ENCODE assay signal across 2 cellular contexts in genomic region chr16:85601730-85602401, GRCh38.
TF ChIP-seq lines count a peak whose summit lies in the region.

No MANE protein-coding gene starts in this region.

TF ChIP-seq in H1, 55 proteins besides CTCF, POLR2A, EP300 and RAD21:
- no peak for TF ChIP-seq TCF12 (IDR thresholded peaks at IDR 0.05; ENCODE audit: low read depth, low read length)
- no peak for TF ChIP-seq YY1 (IDR thresholded peaks at IDR 0.05; ENCODE audit: low read depth, low read length)
- TF ChIP-seq EGR1 (IDR thresholded peaks at IDR 0.05; ENCODE audit: borderline replicate concordance, low read depth, low read length), result peak; percentile 44; the same call in 1 of the 2 replicates

TF ChIP-seq in neural cell, 6 proteins besides CTCF, POLR2A, EP300 and RAD21:
- TF ChIP-seq TAF1 (IDR thresholded peaks at IDR 0.05; ENCODE audit: low read depth) (no peak), EZH2 (IDR thresholded peaks at IDR 0.05; ENCODE audit: borderline replicate concordance, insufficient read depth, low read length, poor library complexity, severe bottlenecking) (no peak), SMC3 (conservative IDR thresholded peaks at IDR 0.05; ENCODE audit: poor library complexity) (no peak), MXI1 (conservative IDR thresholded peaks at IDR 0.05; ENCODE audit: poor library complexity, severe bottlenecking) (no peak), POLR2AphosphoS5 (IDR thresholded peaks at IDR 0.05) (peak; percentile 10)
- TF ChIP-seq, protein P1, sequence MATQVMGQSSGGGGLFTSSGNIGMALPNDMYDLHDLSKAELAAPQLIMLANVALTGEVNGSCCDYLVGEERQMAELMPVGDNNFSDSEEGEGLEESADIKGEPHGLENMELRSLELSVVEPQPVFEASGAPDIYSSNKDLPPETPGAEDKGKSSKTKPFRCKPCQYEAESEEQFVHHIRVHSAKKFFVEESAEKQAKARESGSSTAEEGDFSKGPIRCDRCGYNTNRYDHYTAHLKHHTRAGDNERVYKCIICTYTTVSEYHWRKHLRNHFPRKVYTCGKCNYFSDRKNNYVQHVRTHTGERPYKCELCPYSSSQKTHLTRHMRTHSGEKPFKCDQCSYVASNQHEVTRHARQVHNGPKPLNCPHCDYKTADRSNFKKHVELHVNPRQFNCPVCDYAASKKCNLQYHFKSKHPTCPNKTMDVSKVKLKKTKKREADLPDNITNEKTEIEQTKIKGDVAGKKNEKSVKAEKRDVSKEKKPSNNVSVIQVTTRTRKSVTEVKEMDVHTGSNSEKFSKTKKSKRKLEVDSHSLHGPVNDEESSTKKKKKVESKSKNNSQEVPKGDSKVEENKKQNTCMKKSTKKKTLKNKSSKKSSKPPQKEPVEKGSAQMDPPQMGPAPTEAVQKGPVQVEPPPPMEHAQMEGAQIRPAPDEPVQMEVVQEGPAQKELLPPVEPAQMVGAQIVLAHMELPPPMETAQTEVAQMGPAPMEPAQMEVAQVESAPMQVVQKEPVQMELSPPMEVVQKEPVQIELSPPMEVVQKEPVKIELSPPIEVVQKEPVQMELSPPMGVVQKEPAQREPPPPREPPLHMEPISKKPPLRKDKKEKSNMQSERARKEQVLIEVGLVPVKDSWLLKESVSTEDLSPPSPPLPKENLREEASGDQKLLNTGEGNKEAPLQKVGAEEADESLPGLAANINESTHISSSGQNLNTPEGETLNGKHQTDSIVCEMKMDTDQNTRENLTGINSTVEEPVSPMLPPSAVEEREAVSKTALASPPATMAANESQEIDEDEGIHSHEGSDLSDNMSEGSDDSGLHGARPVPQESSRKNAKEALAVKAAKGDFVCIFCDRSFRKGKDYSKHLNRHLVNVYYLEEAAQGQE (IDR thresholded peaks at IDR 0.05; ENCODE audit: borderline replicate concordance), result no peak
